ENCODE assay signal across 8 cellular contexts in the genomic region with DNA sequence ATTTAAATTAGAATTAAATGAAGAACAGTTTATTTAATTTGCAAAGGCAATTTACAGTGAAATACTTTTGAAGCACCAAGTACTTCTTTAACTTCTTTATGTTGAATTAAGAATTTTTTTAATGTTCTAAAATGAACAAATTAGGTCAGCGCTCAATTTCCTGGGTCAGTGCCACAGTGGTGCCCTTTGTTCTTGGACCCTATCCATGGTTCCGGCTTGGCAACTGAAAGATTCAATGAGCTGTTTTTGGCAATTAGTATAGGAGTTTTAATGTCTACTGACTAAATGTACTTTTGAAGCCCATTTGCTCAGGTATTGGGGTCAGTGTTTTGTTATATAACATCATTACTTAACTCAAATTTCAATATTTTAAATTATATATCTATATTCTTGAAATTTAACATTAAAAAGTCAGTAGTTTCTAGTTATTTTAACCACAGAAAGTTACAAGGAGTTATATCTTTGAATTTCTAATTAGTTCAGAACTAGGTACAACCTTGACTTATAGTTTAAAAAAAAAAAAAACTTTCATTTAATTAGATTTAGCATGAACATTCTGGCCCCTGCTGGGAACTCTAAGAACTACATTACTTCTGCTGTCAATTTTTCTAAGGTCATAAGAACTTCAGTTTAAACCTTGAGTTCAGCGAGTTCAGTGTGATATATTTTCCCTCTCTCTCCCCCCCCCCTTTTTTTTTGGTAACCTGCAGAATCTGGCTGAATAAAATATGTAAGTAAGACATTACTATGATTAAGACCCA. TPM values are rescaled to one million over a fixed set of nuclear protein-coding genes. Genes with fewer than 3 reads are reported as not detected.
DNase-seq lines count a peak whose midpoint lies in the region; ATAC-seq and TF ChIP-seq lines count a peak whose summit lies in the region.

No MANE protein-coding gene starts in this region.

- no peaks in the 10 kb centered on the region for H3K36me3 Mint-ChIP-seq in activated naive CD4-positive, alpha-beta T cell treated with anti-CD3 and anti-CD28 coated beads, Interleukin-2, amount 10 ng/mL, durations not matched to agents 7 days and 5 days
- no peaks in the 10 kb centered on the region for H3K36me3 Mint-ChIP-seq in activated CD4-positive, alpha-beta T cell treated with anti-CD3 and anti-CD28 coated beads, Interleukin-2, amount 10 ng/mL, durations not matched to agents 24 days and 14 days (ENCODE audit: low read depth)

- CTCF ChIA-PET in activated naive CD4-positive, alpha-beta T cell treated with anti-CD3 and anti-CD28 coated beads, Interleukin-2, amount 10 ng/mL, durations not matched to agents 7 days and 5 days (lab: Charles Lee), result interaction anchor here (0.7 to 1.4 kb wide), 3 partner anchors 18 to 307 kb away, joined by 3 to 6 read pairs (median 3); a partner anchor contains a TSS

- peak; percentile 39 for DNase-seq in activated naive CD4-positive, alpha-beta T cell treated with anti-CD3 and anti-CD28 coated beads, Interleukin-2, amount 10 ng/mL, durations not matched to agents 7 days and 5 days
- no peak for DNase-seq in activated naive CD4-positive, alpha-beta T cell treated with anti-CD3 and anti-CD28 coated beads, Interleukin-2, amount 50 U/mL, for 16 hours
- DNase-seq in NCI-H2196 (lab: John Stamatoyannopoulos, UW; ENCODE audit: unreplicated experiment) (peak; percentile 35), left ventricle myocardium superior (peak; percentile 23)
- peak; percentile 75 for DNase-seq in activated CD4-positive, alpha-beta T cell treated with anti-CD3 and anti-CD28 coated beads, Interleukin-2, amount 10 ng/mL, durations not matched to agents 24 days and 14 days
- peak; percentile 15 for DNase-seq in stimulated activated naive CD8-positive, alpha-beta T cell treated with anti-CD3 and anti-CD28 coated beads, Interleukin-15, Interleukin-2, amounts not matched to agents 100 U/mL and 50 U/mL, for 24 hours

- intact Hi-C loops in activated CD4-positive, alpha-beta T cell treated with anti-CD3 and anti-CD28 coated beads, Interleukin-2, amount 10 ng/mL, durations not matched to agents 24 days and 14 days (cut with micrococcal nuclease), result loop anchor here (1.0 to 2.0 kb wide), 3 partner anchors 271 to 409 kb away; a partner anchor contains a TSS
- intact Hi-C loops in left ventricle myocardium superior (cut with micrococcal nuclease), result no loop called here

- ATAC-seq in HG02870 (IDR thresholded peaks at IDR 0.05; ENCODE audit: unreplicated experiment), result peak; percentile 65
- ATAC-seq in left ventricle myocardium superior, result peak; percentile 48
- ATAC-seq in stimulated activated naive CD8-positive, alpha-beta T cell treated with anti-CD3 and anti-CD28 coated beads, Interleukin-15, Interleukin-2, amounts not matched to agents 100 U/mL and 50 U/mL, for 24 hours, result no peak
- ATAC-seq in GM18505 (IDR thresholded peaks at IDR 0.05; ENCODE audit: unreplicated experiment), result no peak

- no peaks in the 10 kb centered on the region for H3K27me3 Mint-ChIP-seq in activated naive CD4-positive, alpha-beta T cell treated with anti-CD3 and anti-CD28 coated beads, Interleukin-2, amount 10 ng/mL, durations not matched to agents 7 days and 5 days
- H3K27me3 Mint-ChIP-seq in activated CD4-positive, alpha-beta T cell treated with anti-CD3 and anti-CD28 coated beads, Interleukin-2, amount 10 ng/mL, durations not matched to agents 24 days and 14 days, result peaks cover 5% of the 10 kb centered on the region

- no peak for TF ChIP-seq POLR2A in GM18505 (IDR thresholded peaks at IDR 0.05; ENCODE audit: borderline replicate concordance, extremely low read depth, insufficient read depth, insufficient read length)

- H3K4me3 Mint-ChIP-seq in activated naive CD4-positive, alpha-beta T cell treated with anti-CD3 and anti-CD28 coated beads, Interleukin-2, amount 10 ng/mL, durations not matched to agents 7 days and 5 days, result no peak overlapping the region
- H3K4me3 Mint-ChIP-seq in activated CD4-positive, alpha-beta T cell treated with anti-CD3 and anti-CD28 coated beads, Interleukin-2, amount 10 ng/mL, durations not matched to agents 24 days and 14 days, result no peak overlapping the region

- no peaks in the 10 kb centered on the region for H3K9me3 Mint-ChIP-seq in activated naive CD4-positive, alpha-beta T cell treated with anti-CD3 and anti-CD28 coated beads, Interleukin-2, amount 10 ng/mL, durations not matched to agents 7 days and 5 days
- no peaks in the 10 kb centered on the region for H3K9me3 Mint-ChIP-seq in activated CD4-positive, alpha-beta T cell treated with anti-CD3 and anti-CD28 coated beads, Interleukin-2, amount 10 ng/mL, durations not matched to agents 24 days and 14 days

- no peaks in the 10 kb centered on the region for H3K4me1 Mint-ChIP-seq in activated naive CD4-positive, alpha-beta T cell treated with anti-CD3 and anti-CD28 coated beads, Interleukin-2, amount 10 ng/mL, durations not matched to agents 7 days and 5 days
- H3K4me1 Mint-ChIP-seq in activated CD4-positive, alpha-beta T cell treated with anti-CD3 and anti-CD28 coated beads, Interleukin-2, amount 10 ng/mL, durations not matched to agents 24 days and 14 days, result no peaks in the 10 kb centered on the region

- no peak overlapping the region for H3K27ac Mint-ChIP-seq in activated naive CD4-positive, alpha-beta T cell treated with anti-CD3 and anti-CD28 coated beads, Interleukin-2, amount 10 ng/mL, durations not matched to agents 7 days and 5 days
- no peak overlapping the region for H3K27ac Mint-ChIP-seq in activated CD4-positive, alpha-beta T cell treated with anti-CD3 and anti-CD28 coated beads, Interleukin-2, amount 10 ng/mL, durations not matched to agents 24 days and 14 days

RNA-seq across cellular contexts. Expression of a gene that starts 7.6 kb away (rescaled TPM):
- total RNA-seq in activated CD4-positive, alpha-beta T cell treated with anti-CD3 and anti-CD28 coated beads, Interleukin-2, amount 10 ng/mL, durations not matched to agents 24 days and 14 days, result not detected in 2 replicates
- total RNA-seq in left ventricle myocardium superior, result not detected

Comparison
In these comparisons a context has a peak if more than half of its experiments do, and no peak if none do; other contexts are left out.
1. ATAC-seq: peak in HG02870 (single experiment) and left ventricle myocardium superior (single experiment); none in stimulated activated naive CD8-positive, alpha-beta T cell treated with anti-CD3 and anti-CD28 coated beads, Interleukin-15, Interleukin-2, amounts not matched to agents 100 U/mL and 50 U/mL, for 24 hours (single experiment) and GM18505 (single experiment).